In genomic region chr17:7471729-7472128, GRCh38 we compare ENCODE assay signal across 20 cellular contexts. TPM values are rescaled to one million over a fixed set of nuclear protein-coding genes. Genes with fewer than 3 reads are reported as not detected.
DNase-seq lines count a peak whose midpoint lies in the region; ATAC-seq and TF ChIP-seq lines count a peak whose summit lies in the region.
"Had no signal": no experiment of that assay in that cellular context is flagged by ENCODE, and none has a peak within 500 bp of the region (broad histone marks: within the 10 kb centered on the region; RNA-seq: fewer than 3 reads in every experiment).

No MANE protein-coding gene starts in this region.

- no peak for TF ChIP-seq EP300 in SK-N-SH (IDR thresholded peaks at IDR 0.05; ENCODE audit: borderline replicate concordance in 1 of 2, low read depth in 1 of 2, low read length in 1 of 2)

- H3K27ac Mint-ChIP-seq in stimulated activated naive CD8-positive, alpha-beta T cell treated with anti-CD3 and anti-CD28 coated beads, Interleukin-15, Interleukin-2, amounts not matched to agents 100 ng/mL and 50 ng/mL, for 24 hours = peak overlapping the region; percentile 45
- peak overlapping the region; percentile 18 for H3K27ac Mint-ChIP-seq in activated T-helper 2 cell treated with anti-CD3 and anti-CD28 coated beads, Interferon-gamma antibody, Interleukin-2, Interleukin-4, amounts not matched to agents 10 μg/mL and 5 μg/mL and 100 μg/mL, durations not matched to agents 14 hours and 24 hours and 36 hours
- H3K27ac Mint-ChIP-seq in mesothelial cell of epicardium = peak overlapping the region; percentile 76

- H3K27me3 Mint-ChIP-seq in stimulated activated naive CD8-positive, alpha-beta T cell treated with anti-CD3 and anti-CD28 coated beads, Interleukin-15, Interleukin-2, amounts not matched to agents 100 ng/mL and 50 ng/mL, for 24 hours = no peaks in the 10 kb centered on the region
- no peaks in the 10 kb centered on the region for H3K27me3 Mint-ChIP-seq in activated T-helper 2 cell treated with anti-CD3 and anti-CD28 coated beads, Interferon-gamma antibody, Interleukin-2, Interleukin-4, amounts not matched to agents 10 μg/mL and 5 μg/mL and 100 μg/mL, durations not matched to agents 14 hours and 24 hours and 36 hours (ENCODE audit: low read depth)
- H3K27me3 Mint-ChIP-seq in mesothelial cell of epicardium (ENCODE audit: low read depth) = no peaks in the 10 kb centered on the region

- H3K4me2 ChIP-seq in SK-N-SH = no peak overlapping the region

- H3K9me3 Mint-ChIP-seq in stimulated activated naive CD8-positive, alpha-beta T cell treated with anti-CD3 and anti-CD28 coated beads, Interleukin-15, Interleukin-2, amounts not matched to agents 100 ng/mL and 50 ng/mL, for 24 hours = no peaks in the 10 kb centered on the region
- no peaks in the 10 kb centered on the region for H3K9me3 Mint-ChIP-seq in activated T-helper 2 cell treated with anti-CD3 and anti-CD28 coated beads, Interferon-gamma antibody, Interleukin-2, Interleukin-4, amounts not matched to agents 10 μg/mL and 5 μg/mL and 100 μg/mL, durations not matched to agents 14 hours and 24 hours and 36 hours
- no peaks in the 10 kb centered on the region for H3K9me3 Mint-ChIP-seq in mesothelial cell of epicardium

- H3K36me3 Mint-ChIP-seq in stimulated activated naive CD8-positive, alpha-beta T cell treated with anti-CD3 and anti-CD28 coated beads, Interleukin-15, Interleukin-2, amounts not matched to agents 100 ng/mL and 50 ng/mL, for 24 hours (ENCODE audit: low read depth) = peaks cover 4% of the 10 kb centered on the region
- H3K36me3 Mint-ChIP-seq in activated T-helper 2 cell treated with anti-CD3 and anti-CD28 coated beads, Interferon-gamma antibody, Interleukin-2, Interleukin-4, amounts not matched to agents 10 μg/mL and 5 μg/mL and 100 μg/mL, durations not matched to agents 14 hours and 24 hours and 36 hours (ENCODE audit: low read depth) = peaks cover 3% of the 10 kb centered on the region
- peaks cover 3% of the 10 kb centered on the region for H3K36me3 Mint-ChIP-seq in mesothelial cell of epicardium

- POLR2A ChIA-PET in SK-N-SH (lab: Yijun Ruan, JAX) = no interaction called here

- H3K4me1 ChIP-seq in SK-N-SH (ENCODE audit: control insufficient read depth in 1 of 2, insufficient read depth in 2 of 2, low read depth in 1 of 2, low read length in 1 of 2) = peaks cover 4 to 16% of the 10 kb centered on the region in 2 experiments; a peak in 2 of 4 replicates

- no peak for TF ChIP-seq CTCF in mesothelial cell of epicardium (IDR thresholded peaks at IDR 0.05; ENCODE audit: unreplicated experiment)
- no peak for TF ChIP-seq CTCF in SK-N-SH (IDR thresholded peaks at IDR 0.05)

- H3K4me1 Mint-ChIP-seq in stimulated activated naive CD8-positive, alpha-beta T cell treated with anti-CD3 and anti-CD28 coated beads, Interleukin-15, Interleukin-2, amounts not matched to agents 100 ng/mL and 50 ng/mL, for 24 hours (ENCODE audit: low read depth) = peaks cover 42% of the 10 kb centered on the region
- H3K4me1 Mint-ChIP-seq in activated T-helper 2 cell treated with anti-CD3 and anti-CD28 coated beads, Interferon-gamma antibody, Interleukin-2, Interleukin-4, amounts not matched to agents 10 μg/mL and 5 μg/mL and 100 μg/mL, durations not matched to agents 14 hours and 24 hours and 36 hours (ENCODE audit: low read depth) = peaks cover 19% of the 10 kb centered on the region
- peaks cover 19% of the 10 kb centered on the region for H3K4me1 Mint-ChIP-seq in mesothelial cell of epicardium

- H3K4me3 ChIP-seq in SK-N-SH (ENCODE audit: low read depth in 2 of 2, low read length in 1 of 2) = no peak overlapping the region
- H3K4me3 ChIP-seq: gastroesophageal sphincter, sigmoid colon, testis had no signal

- WGBS in SK-N-SH (ENCODE audit: low lambda C conversion rate) = 100% methylated on average over 2 of the region's 2 CpGs

- H3F3A ChIP-seq in SK-N-SH (replicated peaks; ENCODE audit: insufficient read depth) = peaks cover 15% of the 10 kb centered on the region

- no peak for ATAC-seq in stimulated activated naive CD8-positive, alpha-beta T cell treated with anti-CD3 and anti-CD28 coated beads, Interleukin-15, Interleukin-2, amounts not matched to agents 100 U/mL and 50 U/mL, for 24 hours
- ATAC-seq: gastroesophageal sphincter had no signal

- no peak for DNase-seq in stimulated activated naive CD8-positive, alpha-beta T cell treated with anti-CD3 and anti-CD28 coated beads, Interleukin-15, Interleukin-2, amounts not matched to agents 100 U/mL and 50 U/mL, for 24 hours
- DNase-seq in activated T-helper 2 cell treated with anti-CD3 and anti-CD28 coated beads, Interferon-gamma antibody, Interleukin-2, Interleukin-4, amounts not matched to agents 10 μg/mL and 5 μg/mL and 100 μg/mL, durations not matched to agents 14 hours and 24 hours and 36 hours (ENCODE audit: low spot score) = no peak
- DNase-seq in mesothelial cell of epicardium (ENCODE audit: low spot score in 2 of 2, unreplicated experiment in 2 of 2) (no peak), NCI-H524 treated with DMSO at 0.1 percent for 48 hours (lab: John Stamatoyannopoulos, UW) (no peak), kidney tubule cell (ENCODE audit: low spot score) (no peak), SK-N-SH (no peak), kidney glomerular epithelial cell (lab: John Stamatoyannopoulos, UW) (no peak)
- DNase-seq: activated CD4-positive, alpha-beta T cell treated with anti-CD3 and anti-CD28 coated beads for 4 hours; activated T-cell treated with anti-CD3 and anti-CD28 coated beads, Interleukin-2, amount 50 U/mL, for 1 hour; DMS 273 treated with DMSO at 0.1 percent for 48 hours; NCI-H146; NCI-H446; sigmoid colon; T-helper 9 cell; testis had no signal

- no peak for TF ChIP-seq RAD21 in SK-N-SH (IDR thresholded peaks at IDR 0.05; ENCODE audit: low read length)

- H3K9ac ChIP-seq in SK-N-SH = no peak overlapping the region

- peaks cover 4% of the 10 kb centered on the region in 2 experiments for H3K36me3 ChIP-seq in SK-N-SH (replicated peaks in 1 of 2; ENCODE audit: control insufficient read depth in 1 of 2, insufficient read depth in 2 of 2, low read length in 1 of 2)

- intact Hi-C loops in activated T-helper 2 cell treated with anti-CD3 and anti-CD28 coated beads, Interferon-gamma antibody, Interleukin-2, Interleukin-4, amounts not matched to agents 10 μg/mL and 5 μg/mL and 100 μg/mL, durations not matched to agents 14 hours and 24 hours and 36 hours (cut with micrococcal nuclease) = no loop called here

- no peak overlapping the region for H3K27ac ChIP-seq in SK-N-SH (ENCODE audit: low read depth in 2 of 2, low read length in 1 of 2)
- H3K27ac ChIP-seq: sigmoid colon, testis had no signal

- H3K27me3 ChIP-seq in SK-N-SH (ENCODE audit: insufficient read depth) = no peaks in the 10 kb centered on the region
- H3K27me3 ChIP-seq: gastroesophageal sphincter, sigmoid colon, testis had no signal

- no peak overlapping the region for H2AFZ ChIP-seq in SK-N-SH (ENCODE audit: low read depth)

- H3K79me2 ChIP-seq in SK-N-SH (ENCODE audit: insufficient read depth) = peaks cover 100% of the 10 kb centered on the region

- CTCF ChIA-PET in SK-N-SH (lab: Yijun Ruan, JAX) = interaction anchor here (1.0 kb wide), 1 partner anchor 115 kb away, joined by 3 read pairs; no protein-coding TSS in a partner anchor

- no peaks in the 10 kb centered on the region for H3K9me2 ChIP-seq in SK-N-SH

- H3K9me3 ChIP-seq in SK-N-SH = no peaks in the 10 kb centered on the region
- H3K9me3 ChIP-seq: gastroesophageal sphincter, sigmoid colon, testis had no signal

- peaks cover 53% of the 10 kb centered on the region for H4K20me1 ChIP-seq in SK-N-SH (ENCODE audit: insufficient read depth)

- H3K4me3 Mint-ChIP-seq in stimulated activated naive CD8-positive, alpha-beta T cell treated with anti-CD3 and anti-CD28 coated beads, Interleukin-15, Interleukin-2, amounts not matched to agents 100 ng/mL and 50 ng/mL, for 24 hours = no peak overlapping the region
- H3K4me3 Mint-ChIP-seq in activated T-helper 2 cell treated with anti-CD3 and anti-CD28 coated beads, Interferon-gamma antibody, Interleukin-2, Interleukin-4, amounts not matched to agents 10 μg/mL and 5 μg/mL and 100 μg/mL, durations not matched to agents 14 hours and 24 hours and 36 hours (ENCODE audit: low read depth) = no peak overlapping the region
- H3K4me3 Mint-ChIP-seq in mesothelial cell of epicardium = no peak overlapping the region

RNA-seq across cellular contexts. Expression of gene ZBTB4, which starts 7.7 kb away (rescaled TPM):
- 20.2 and 20.3 TPM in 2 replicates for total RNA-seq in activated T-helper 2 cell treated with anti-CD3 and anti-CD28 coated beads, Interferon-gamma antibody, Interleukin-2, Interleukin-4, amounts not matched to agents 10 μg/mL and 5 μg/mL and 100 μg/mL, durations not matched to agents 14 hours and 24 hours and 36 hours
- total RNA-seq in mesothelial cell of epicardium = 36.4 to 40.1 TPM (median 39.7 TPM) in 3 replicates
- 11.4 and 12.8 TPM in 2 replicates for polyA plus RNA-seq in SK-N-SH (2012; rRNA removed)
- polyA plus RNA-seq in SK-N-SH (2012; cell fraction: cytosol; rRNA removed) = 9.2 and 12.2 TPM in 2 replicates
- 22.1 and 27.1 TPM in 2 replicates for polyA plus RNA-seq in SK-N-SH (2012; cell fraction: nucleus; rRNA removed)

RNA-seq across cellular contexts. Expression of gene SLC35G6, which starts 9.5 kb away (rescaled TPM):
- not detected in 2 replicates for total RNA-seq in activated T-helper 2 cell treated with anti-CD3 and anti-CD28 coated beads, Interferon-gamma antibody, Interleukin-2, Interleukin-4, amounts not matched to agents 10 μg/mL and 5 μg/mL and 100 μg/mL, durations not matched to agents 14 hours and 24 hours and 36 hours
- not detected in 3 replicates for total RNA-seq in mesothelial cell of epicardium
- polyA plus RNA-seq in SK-N-SH (2012; rRNA removed) = not detected in 2 replicates
- 0.03 TPM in 1 of 2 replicates, not detected in the other for polyA plus RNA-seq in SK-N-SH (2012; cell fraction: cytosol; rRNA removed)
- polyA plus RNA-seq in SK-N-SH (2012; cell fraction: nucleus; rRNA removed) = not detected in 2 replicates
- total RNA-seq: endothelial cell of umbilical vein, gastroesophageal sphincter, H4, lung microvascular endothelial cell, sigmoid colon had no signal
- polyA plus RNA-seq: endothelial cell of umbilical vein, sigmoid colon had no signal

RNA-seq across cellular contexts. Expression of gene POLR2A, which starts 12.4 kb away (rescaled TPM):
- total RNA-seq in activated T-helper 2 cell treated with anti-CD3 and anti-CD28 coated beads, Interferon-gamma antibody, Interleukin-2, Interleukin-4, amounts not matched to agents 10 μg/mL and 5 μg/mL and 100 μg/mL, durations not matched to agents 14 hours and 24 hours and 36 hours = 247 and 261 TPM in 2 replicates
- total RNA-seq in mesothelial cell of epicardium = 195 to 208 TPM (median 204 TPM) in 3 replicates
- 19.0 and 37.3 TPM in 2 replicates for polyA plus RNA-seq in SK-N-SH (2012; rRNA removed)
- polyA plus RNA-seq in SK-N-SH (2012; cell fraction: cytosol; rRNA removed) = 16.7 and 21.1 TPM in 2 replicates
- polyA plus RNA-seq in SK-N-SH (2012; cell fraction: nucleus; rRNA removed) = 90.5 and 92.5 TPM in 2 replicates

RNA-seq across cellular contexts. Expression of gene CHRNB1, which starts 26.9 kb away (rescaled TPM):
- 6.6 and 6.9 TPM in 2 replicates for total RNA-seq in activated T-helper 2 cell treated with anti-CD3 and anti-CD28 coated beads, Interferon-gamma antibody, Interleukin-2, Interleukin-4, amounts not matched to agents 10 μg/mL and 5 μg/mL and 100 μg/mL, durations not matched to agents 14 hours and 24 hours and 36 hours
- 15.9 to 17.7 TPM (median 16.0 TPM) in 3 replicates for total RNA-seq in mesothelial cell of epicardium
- 26.8 and 29.7 TPM in 2 replicates for polyA plus RNA-seq in SK-N-SH (2012; rRNA removed)
- 26.0 and 28.7 TPM in 2 replicates for polyA plus RNA-seq in SK-N-SH (2012; cell fraction: cytosol; rRNA removed)
- 5.3 and 6.9 TPM in 2 replicates for polyA plus RNA-seq in SK-N-SH (2012; cell fraction: nucleus; rRNA removed)

RNA-seq across cellular contexts. Expression of gene FGF11, which starts 32.4 kb away (rescaled TPM):
- total RNA-seq in activated T-helper 2 cell treated with anti-CD3 and anti-CD28 coated beads, Interferon-gamma antibody, Interleukin-2, Interleukin-4, amounts not matched to agents 10 μg/mL and 5 μg/mL and 100 μg/mL, durations not matched to agents 14 hours and 24 hours and 36 hours = 4.8 and 6.1 TPM in 2 replicates
- 24.8 to 26.8 TPM (median 26.5 TPM) in 3 replicates for total RNA-seq in mesothelial cell of epicardium
- polyA plus RNA-seq in SK-N-SH (2012; rRNA removed) = 1.9 and 2.5 TPM in 2 replicates
- polyA plus RNA-seq in SK-N-SH (2012; cell fraction: cytosol; rRNA removed) = 1.5 and 1.8 TPM in 2 replicates
- polyA plus RNA-seq in SK-N-SH (2012; cell fraction: nucleus; rRNA removed) = 7.9 and 11.0 TPM in 2 replicates
- total RNA-seq: endothelial cell of umbilical vein, H4 had no signal

Comparison
In these comparisons a context has a peak if more than half of its experiments do, and no peak if none do; other contexts are left out.
1. H3K27ac Mint-ChIP-seq: peak in every context shown above with its lines; median percentile 76 in mesothelial cell of epicardium; 45 in stimulated activated naive CD8-positive, alpha-beta T cell treated with anti-CD3 and anti-CD28 coated beads, Interleukin-15, Interleukin-2, amounts not matched to agents 100 ng/mL and 50 ng/mL, for 24 hours; 18 in activated T-helper 2 cell treated with anti-CD3 and anti-CD28 coated beads, Interferon-gamma antibody, Interleukin-2, Interleukin-4, amounts not matched to agents 10 μg/mL and 5 μg/mL and 100 μg/mL, durations not matched to agents 14 hours and 24 hours and 36 hours.